9 cellular contexts compared by ENCODE assay signal in genomic region chr2:230408244-230408842, GRCh38. TPM values are rescaled to one million over a fixed set of nuclear protein-coding genes. Genes with fewer than 3 reads are reported as not detected.
DNase-seq lines count a peak whose midpoint lies in the region; ATAC-seq and TF ChIP-seq lines count a peak whose summit lies in the region.
"Had no signal": no experiment of that assay in that cellular context is flagged by ENCODE, and none has a peak within 500 bp of the region (broad histone marks: within the 10 kb centered on the region; RNA-seq: fewer than 3 reads in every experiment).

No MANE protein-coding gene starts in this region.

- peak overlapping the region; percentile 88 for H3K4ac ChIP-seq in IMR-90 (ENCODE audit: low read depth, low read length)

- H4K20me1 ChIP-seq in IMR-90 (ENCODE audit: insufficient read depth, low read length) = no peaks in the 10 kb centered on the region

- peak overlapping the region; percentile 32; the same call in 1 of the 2 replicates for H4K5ac ChIP-seq in IMR-90 (ENCODE audit: low read depth, low read length)

- CTCF ChIA-PET in IMR-90 (lab: Yijun Ruan, JAX) = interaction anchor here (0.6 kb wide), 1 partner anchor 209 kb away, joined by 3 read pairs; no protein-coding TSS in a partner anchor

- in situ Hi-C loops in IMR-90 (cut with MboI; ENCODE audit: low sequenced_read_pairs) = loop anchor here (25.0 kb wide), 1 partner anchor 404 kb away; no protein-coding TSS in a partner anchor

- TF ChIP-seq POLR2A in IMR-90 (IDR thresholded peaks at IDR 0.05; ENCODE audit: low read depth, low read length) = no peak

- H2AK9ac ChIP-seq in IMR-90 (replicated peaks; ENCODE audit: low read depth, low read length, poor library complexity) = peak overlapping the region; percentile 71

- H2AK5ac ChIP-seq in IMR-90 (ENCODE audit: low read depth, low read length) = peak overlapping the region; percentile 76

- peak overlapping the region in 1 of 2 experiments; percentile 73; a peak in 1 of 4 replicates for H4K8ac ChIP-seq in IMR-90 (ENCODE audit: low read depth in 2 of 2, low read length in 2 of 2)

- H3K9me1 ChIP-seq in IMR-90 (ENCODE audit: insufficient read depth, low read length) = peaks cover 15% of the 10 kb centered on the region

- WGBS in IMR-90 (ENCODE audit: extremely low coverage in 2 of 2, insufficient read length in 1 of 2), 2 experiments = 10% methylated on average over 2 of the region's 3 CpGs; no CpG with 5 or more reads in 1 of the 2 experiments

- H3K27me3 ChIP-seq in IMR-90 (ENCODE audit: control insufficient read depth, insufficient read depth, low read length) = no peaks in the 10 kb centered on the region

- H3K9ac ChIP-seq in IMR-90 (ENCODE audit: low read depth, low read length) = no peak overlapping the region

- H3K36me3 ChIP-seq in IMR-90 (ENCODE audit: control insufficient read depth, insufficient read depth, low read length) = peaks cover 3% of the 10 kb centered on the region; the same call in 1 of the 2 replicates

- peak overlapping the region; percentile 50; the same call in 1 of the 2 replicates for H3K23ac ChIP-seq in IMR-90 (ENCODE audit: low read depth, low read length)

- H2BK120ac ChIP-seq in IMR-90 (ENCODE audit: low read depth, low read length) = peak overlapping the region; percentile 81; the same call in 1 of the 2 replicates

- H3K56ac ChIP-seq in IMR-90 (ENCODE audit: extremely low read depth, insufficient read depth, low read length) = no peak overlapping the region

- dilution Hi-C loops in IMR-90 (cut with HindIII; ENCODE audit: low sequenced_read_pairs, unreplicated experiment) = no loop called here

- DNase-seq in AG08395 (ENCODE audit: low spot score) (peak; percentile 90), IMR-90 (peak; percentile 88), epithelial cell of esophagus (ENCODE audit: low read depth) (peak; percentile 75), myocyte (ENCODE audit: low read depth) (peak; percentile 72), ecto neural progenitor cell (ENCODE audit: low spot score) (no peak)
- no peak for DNase-seq in activated CD4-positive, alpha-beta T cell treated with anti-CD3 and anti-CD28 coated beads for 1 hour
- DNase-seq: nephron progenitor cell had no signal

- H2BK5ac ChIP-seq in IMR-90 (ENCODE audit: low read depth, low read length, poor library complexity, severe bottlenecking) = peak overlapping the region; percentile 48

- H3K9me3 ChIP-seq in IMR-90 (ENCODE audit: control insufficient read depth, insufficient read depth, low read length) = no peaks in the 10 kb centered on the region

- TF ChIP-seq RAD21 in IMR-90 (IDR thresholded peaks at IDR 0.05; ENCODE audit: low read length) = no peak

- intact Hi-C loops in IMR-90 (cut with micrococcal nuclease) = no loop called here

- POLR2A ChIA-PET in IMR-90 (lab: Charles Lee; ENCODE audit: unreplicated experiment) = no interaction called here

- peak; percentile 22 for ATAC-seq in IMR-90 (ENCODE audit: low read depth)
- ATAC-seq in GM21737 (IDR thresholded peaks at IDR 0.05; ENCODE audit: unreplicated experiment) = no peak
- no peak for ATAC-seq in GM18520 (IDR thresholded peaks at IDR 0.05; ENCODE audit: unreplicated experiment)

- H3K27ac ChIP-seq in IMR-90 (ENCODE audit: insufficient read depth, low read length) = peak overlapping the region; percentile 54; the same call in 1 of the 2 replicates

- H3K4me3 ChIP-seq in IMR-90 (ENCODE audit: insufficient read depth, low read depth, low read length) (no peak overlapping the region), epithelial cell of esophagus (ENCODE audit: low read length) (no peak overlapping the region)

- H2BK20ac ChIP-seq in IMR-90 (ENCODE audit: low read depth, low read length) = peak overlapping the region; percentile 52

- TF ChIP-seq CTCF in IMR-90 (conservative IDR thresholded peaks at IDR 0.05; ENCODE audit: low read depth, low read length) = no peak
- no peak for TF ChIP-seq CTCF in epithelial cell of esophagus (IDR thresholded peaks at IDR 0.05; ENCODE audit: insufficient read depth, low read depth, low read length, missing control alignments)

- H3K79me1 ChIP-seq in IMR-90 (ENCODE audit: low read depth in 1 of 2, low read length in 2 of 2) = peaks cover 0 to 21% of the 10 kb centered on the region in 2 experiments; a peak in 2 of 4 replicates

- peak overlapping the region; percentile 59; the same call in 1 of the 2 replicates for H4K91ac ChIP-seq in IMR-90 (ENCODE audit: insufficient read depth, low read depth, low read length)

- peaks cover 9% of the 10 kb centered on the region for H3K4me1 ChIP-seq in IMR-90 (ENCODE audit: control insufficient read depth, insufficient read depth, low read length)

- BruUV-seq in IMR-90 (replicated peaks; lab: Mats Ljungman, UMichigan) = no TSS peak

- peak overlapping the region; percentile 36 for H3K18ac ChIP-seq in IMR-90 (ENCODE audit: low read depth, low read length)

- peak overlapping the region; percentile 15; the same call in 1 of the 2 replicates for H3K4me2 ChIP-seq in IMR-90 (ENCODE audit: low read depth, low read length)

- peak overlapping the region; percentile 69 for H3K14ac ChIP-seq in IMR-90 (replicated peaks; ENCODE audit: low read depth, low read length)

- peak overlapping the region; percentile 73 for H2AFZ ChIP-seq in IMR-90 (replicated peaks; ENCODE audit: low read length, poor library complexity)

- H2BK15ac ChIP-seq in IMR-90 (ENCODE audit: low read depth, low read length) = peak overlapping the region; percentile 26; the same call in 2 of the 3 replicates

TF ChIP-seq in IMR-90, 13 proteins besides CTCF, POLR2A, EP300 and RAD21:
- TF ChIP-seq NFE2L2 (IDR thresholded peaks at IDR 0.05; ENCODE audit: low read depth, low read length) (peak; percentile 60), BHLHE40 (IDR thresholded peaks at IDR 0.05; ENCODE audit: low read depth, low read length) (no peak), CEBPB (IDR thresholded peaks at IDR 0.05; ENCODE audit: low read depth, low read length) (peak; percentile 58; the same call in 1 of the 2 replicates)

RNA-seq across cellular contexts. Expression of gene SP100, which starts 7.7 kb away (rescaled TPM):
- total RNA-seq in IMR-90 (2012; rRNA removed) (69.0 and 82.5 TPM in 2 replicates), myocyte (55.3 and 92.6 TPM in 2 replicates)
- polyA plus RNA-seq in IMR-90 (2012; rRNA removed) = 42.5 and 50.6 TPM in 2 replicates
- polyA plus RNA-seq in IMR-90 (2012; cell fraction: cytosol; rRNA removed) = 9.2 and 19.8 TPM in 2 replicates
- 5.2 and 60.9 TPM in 2 replicates for polyA plus RNA-seq in IMR-90 (2012; cell fraction: nucleus; rRNA removed; ENCODE audit: low replicate concordance)
- 31.1 TPM for polyA plus RNA-seq in myocyte (2012)

Comparison
In these comparisons a context has a peak if more than half of its experiments do, and no peak if none do; other contexts are left out.
1. DNase-seq: peak in AG08395 (single experiment), IMR-90 (single experiment), epithelial cell of esophagus (single experiment) and myocyte (single experiment); none in ecto neural progenitor cell (single experiment) and activated CD4-positive, alpha-beta T cell treated with anti-CD3 and anti-CD28 coated beads for 1 hour (single experiment).